In the genomic region with DNA sequence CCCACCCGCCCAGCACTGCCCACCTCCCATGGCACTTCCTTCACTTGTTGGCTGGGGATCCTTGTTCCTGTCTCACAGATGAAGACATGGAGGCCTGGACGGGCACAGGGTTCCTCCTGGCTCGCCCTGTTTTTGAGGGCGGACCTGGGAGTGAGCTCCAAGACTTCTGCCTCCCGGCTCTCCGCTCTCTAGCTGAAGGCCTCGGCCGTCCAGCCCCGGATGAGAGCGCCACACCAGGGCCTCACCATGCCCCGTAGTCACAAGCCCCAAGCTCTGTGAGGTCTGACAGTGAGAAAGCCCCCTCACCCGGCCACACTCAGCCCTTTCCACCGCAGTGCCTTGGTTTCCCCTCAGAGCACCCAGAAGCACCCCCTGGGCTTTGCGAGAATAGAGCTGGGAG, we compare ENCODE assay signal across 28 cellular contexts. TPM values are rescaled to one million over a fixed set of nuclear protein-coding genes. Genes with fewer than 3 reads are reported as not detected.
"Had no signal": no experiment of that assay in that cellular context is flagged by ENCODE, and none has a peak within 500 bp of the region (broad histone marks: within the 10 kb centered on the region; RNA-seq: fewer than 3 reads in every experiment).

No MANE protein-coding gene starts in this region.

- H3K27ac ChIP-seq: breast epithelium, KMS-11, Peyer's patch, RWPE1 had no signal

- ATAC-seq: activated CD8-positive, alpha-beta memory T cell treated with anti-CD3 and anti-CD28 coated beads, Interleukin-2, amount 10 ng/mL, durations not matched to agents 7 days and 5 days had no signal

- H3K27me3 Mint-ChIP-seq: activated B cell treated with CpG ODN at 0.5 μM for 24 hours; activated CD4-positive, alpha-beta T cell treated with anti-CD3 and anti-CD28 coated beads, Interleukin-2, amount 10 ng/mL, durations not matched to agents 24 days and 14 days; activated CD8-positive, alpha-beta memory T cell treated with anti-CD3 and anti-CD28 coated beads, Interleukin-2, amount 10 ng/mL, durations not matched to agents 7 days and 5 days; activated naive CD4-positive, alpha-beta T cell treated with anti-CD3 and anti-CD28 coated beads, Interleukin-2, amount 50 U/mL, for 24 hours; activated T-cell treated with anti-CD3 and anti-CD28 coated beads, Interleukin-2, amount 50 U/mL, for 24 hours had no signal

- H3K4me3 Mint-ChIP-seq: activated B cell treated with CpG ODN at 0.5 μM for 24 hours; activated CD4-positive, alpha-beta T cell treated with anti-CD3 and anti-CD28 coated beads, Interleukin-2, amount 10 ng/mL, durations not matched to agents 24 days and 14 days; activated CD8-positive, alpha-beta memory T cell treated with anti-CD3 and anti-CD28 coated beads, Interleukin-2, amount 10 ng/mL, durations not matched to agents 7 days and 5 days; activated naive CD4-positive, alpha-beta T cell treated with anti-CD3 and anti-CD28 coated beads, Interleukin-2, amount 50 U/mL, for 24 hours; activated T-cell treated with anti-CD3 and anti-CD28 coated beads, Interleukin-2, amount 50 U/mL, for 24 hours; activated T-helper 1 cell treated with anti-CD3 and anti-CD28 coated beads, Interleukin-12 subunit alpha, Interleukin-12 subunit beta, Interleukin-2, Interleukin-4 antibody, amounts not matched to agents 30 ng/mL and 10 ng/mL and 1 ng/mL, durations not matched to agents 14 hours and 24 hours and 36 hours had no signal

- H3K36me3 ChIP-seq: breast epithelium, MG63 had no signal

- H3K36me3 Mint-ChIP-seq: activated naive CD4-positive, alpha-beta T cell treated with anti-CD3 and anti-CD28 coated beads, Interleukin-2, amount 50 U/mL, for 24 hours had no signal

- DNase-seq: activated B cell treated with CpG ODN at 0.5 μM for 24 hours; activated CD4-positive, alpha-beta T cell treated with anti-CD3 and anti-CD28 coated beads for 1 hour; activated CD4-positive, alpha-beta T cell treated with anti-CD3 and anti-CD28 coated beads, Interleukin-2, amount 10 ng/mL, durations not matched to agents 24 days and 14 days; activated CD4-positive, alpha-beta T cell treated with anti-CD3 and anti-CD28 coated beads, Interleukin-2, amount 50 U/mL, for 48 hours; activated CD8-positive, alpha-beta memory T cell treated with anti-CD3 and anti-CD28 coated beads, Interleukin-2, amount 10 ng/mL, durations not matched to agents 7 days and 5 days; activated effector memory CD4-positive, alpha-beta T cell treated with Interleukin-2 at 50 U/mL for 16 hours; activated naive CD4-positive, alpha-beta T cell; activated T-cell treated with anti-CD3 and anti-CD28 coated beads, Interleukin-2, amount 50 U/mL, for 24 hours; aorta; central memory CD4-positive, alpha-beta T cell; MG63; MV-4-11; NCI-H1092 treated with DMSO at 0.1 percent for 48 hours; NCI-H1417 treated with DMSO at 0.1 percent for 48 hours; NCI-H1694; NCI-H2029 treated with DMSO at 0.1 percent for 48 hours; NCI-H345; NCI-H510A; NCI-H526 treated with DMSO at 0.1 percent for 48 hours; Peyer's patch; SIG-M5; T-helper 2 cell; T1000 had no signal

- H3K9me3 ChIP-seq: breast epithelium, MG63, Peyer's patch had no signal

- H3K4me3 ChIP-seq: breast epithelium, MG63, Peyer's patch had no signal

- H3K27ac Mint-ChIP-seq: activated B cell treated with CpG ODN at 0.5 μM for 24 hours; activated CD4-positive, alpha-beta T cell treated with anti-CD3 and anti-CD28 coated beads, Interleukin-2, amount 10 ng/mL, durations not matched to agents 24 days and 14 days; activated CD8-positive, alpha-beta memory T cell treated with anti-CD3 and anti-CD28 coated beads, Interleukin-2, amount 10 ng/mL, durations not matched to agents 7 days and 5 days; activated naive CD4-positive, alpha-beta T cell treated with anti-CD3 and anti-CD28 coated beads, Interleukin-2, amount 50 U/mL, for 24 hours; activated T-cell treated with anti-CD3 and anti-CD28 coated beads, Interleukin-2, amount 50 U/mL, for 24 hours; activated T-helper 1 cell treated with anti-CD3 and anti-CD28 coated beads, Interleukin-12 subunit alpha, Interleukin-12 subunit beta, Interleukin-2, Interleukin-4 antibody, amounts not matched to agents 30 ng/mL and 10 ng/mL and 1 ng/mL, durations not matched to agents 14 hours and 24 hours and 36 hours had no signal

- H3K4me1 ChIP-seq: breast epithelium had no signal

- H3K9me3 Mint-ChIP-seq: activated B cell treated with CpG ODN at 0.5 μM for 24 hours; activated CD4-positive, alpha-beta T cell treated with anti-CD3 and anti-CD28 coated beads, Interleukin-2, amount 10 ng/mL, durations not matched to agents 24 days and 14 days; activated naive CD4-positive, alpha-beta T cell treated with anti-CD3 and anti-CD28 coated beads, Interleukin-2, amount 50 U/mL, for 24 hours; activated T-cell treated with anti-CD3 and anti-CD28 coated beads, Interleukin-2, amount 50 U/mL, for 24 hours; activated T-helper 1 cell treated with anti-CD3 and anti-CD28 coated beads, Interleukin-12 subunit alpha, Interleukin-12 subunit beta, Interleukin-2, Interleukin-4 antibody, amounts not matched to agents 30 ng/mL and 10 ng/mL and 1 ng/mL, durations not matched to agents 14 hours and 24 hours and 36 hours had no signal

- H3K27me3 ChIP-seq: breast epithelium, MG63, Peyer's patch had no signal

RNA-seq across cellular contexts. Expression of a gene that starts 44.8 kb away (rescaled TPM):
- total RNA-seq: activated B cell treated with CpG ODN at 0.5 μM for 24 hours; activated CD4-positive, alpha-beta T cell treated with anti-CD3 and anti-CD28 coated beads, Interleukin-2, amount 10 ng/mL, durations not matched to agents 24 days and 14 days; activated CD8-positive, alpha-beta memory T cell treated with anti-CD3 and anti-CD28 coated beads, Interleukin-2, amount 10 ng/mL, durations not matched to agents 7 days and 5 days; activated T-helper 1 cell treated with anti-CD3 and anti-CD28 coated beads, Interleukin-12 subunit alpha, Interleukin-12 subunit beta, Interleukin-2, Interleukin-4 antibody, amounts not matched to agents 30 ng/mL and 10 ng/mL and 1 ng/mL, durations not matched to agents 14 hours and 24 hours and 36 hours had no signal
